7 cellular contexts compared by ENCODE assay signal in the genomic region with DNA sequence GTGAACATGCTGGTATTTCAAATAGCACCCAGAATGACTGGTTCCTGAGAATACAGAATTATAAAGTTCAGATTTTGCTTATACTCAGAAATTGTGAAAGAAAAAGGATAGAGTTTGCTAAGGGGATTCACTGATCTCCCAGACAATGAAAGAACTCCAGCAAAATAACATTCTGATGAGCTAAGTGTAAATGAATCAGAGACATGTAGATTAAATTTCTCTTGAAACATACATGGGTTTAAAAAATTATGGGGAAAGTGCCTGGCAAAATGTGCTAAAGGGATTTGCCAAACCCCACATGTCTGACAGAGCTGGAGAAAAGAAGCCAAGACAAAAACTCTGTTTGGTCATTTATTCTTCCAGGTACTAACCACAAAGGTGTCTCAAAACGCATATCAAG.
"Had no signal": no experiment of that assay in that cellular context is flagged by ENCODE, and none has a peak within 500 bp of the region (broad histone marks: within the 10 kb centered on the region; RNA-seq: fewer than 3 reads in every experiment).

No MANE protein-coding gene starts in this region.

- H3K4me3 ChIP-seq: HAP-1, K562 had no signal

- H3K27ac Mint-ChIP-seq: HFFc6 had no signal

- H3K36me3 ChIP-seq: HAP-1 had no signal

- ATAC-seq: HCT116, K562 had no signal

- H3K9me3 ChIP-seq: HAP-1 had no signal

- DNase-seq: GOT3, H7, HFFc6, IMR-90 had no signal

- H3K4me3 Mint-ChIP-seq: HFFc6 had no signal

- H3K9me3 Mint-ChIP-seq: HFFc6 had no signal
